9 cellular contexts compared by ENCODE assay signal in the genomic region with DNA sequence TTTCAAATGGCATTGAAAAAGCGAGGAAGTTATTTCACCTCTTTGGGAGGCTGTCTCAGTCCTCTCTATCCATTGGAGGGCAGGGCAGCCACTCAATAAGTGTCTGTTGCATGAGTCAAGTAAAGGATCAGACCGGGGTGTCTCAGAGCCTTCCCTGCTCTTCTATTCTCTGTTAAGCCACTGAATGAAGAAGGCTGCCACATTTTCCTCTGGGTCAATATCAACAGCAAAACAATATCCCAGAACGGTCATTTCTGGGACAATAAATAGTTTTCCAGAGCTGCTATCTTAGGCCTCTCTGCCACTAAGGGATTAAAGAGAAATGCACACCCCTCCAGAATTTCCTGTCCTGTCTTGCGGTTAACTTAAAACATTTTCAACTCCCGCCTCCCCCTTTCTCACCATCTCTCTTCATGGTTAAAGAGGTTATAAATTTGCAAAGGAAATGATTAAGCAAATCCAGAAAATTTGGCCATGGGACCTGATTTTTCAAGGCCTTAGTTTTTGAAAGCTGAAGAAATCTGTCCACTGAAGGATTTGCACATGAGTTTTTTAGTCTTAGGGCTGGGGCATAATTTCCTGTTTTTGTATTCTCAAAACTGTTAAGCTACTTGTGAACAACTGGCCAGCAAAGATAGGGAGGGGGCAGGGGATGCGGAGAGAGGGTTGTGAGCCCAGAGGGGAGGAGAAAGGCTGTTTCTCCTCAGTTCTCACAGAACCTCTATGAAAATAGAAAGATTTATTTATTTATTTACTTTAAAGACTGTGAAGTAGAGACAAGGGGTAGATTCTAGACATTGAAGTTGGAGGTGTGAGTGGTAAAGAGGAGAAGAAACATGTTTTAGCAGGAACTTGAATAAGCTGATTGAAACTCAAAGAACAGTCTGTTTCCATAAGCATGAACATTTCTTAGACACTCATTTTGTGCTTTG.
DNase-seq lines count a peak whose midpoint lies in the region; ATAC-seq and TF ChIP-seq lines count a peak whose summit lies in the region.
"Had no signal": no experiment of that assay in that cellular context is flagged by ENCODE, and none has a peak within 500 bp of the region (broad histone marks: within the 10 kb centered on the region; RNA-seq: fewer than 3 reads in every experiment).

No MANE protein-coding gene starts in this region.

- H3K4me2 ChIP-seq in OCI-LY1 (ENCODE audit: low read length) (peak overlapping the region; percentile 65), PC-9 (no peak overlapping the region)

- H3K27ac ChIP-seq in OCI-LY1 (ENCODE audit: low read depth, low read length, poor library complexity, severe bottlenecking) (peak overlapping the region; percentile 99), mucosa of rectum (ENCODE audit: low read depth in 2 of 2, low read length in 2 of 2) (peak overlapping the region; percentile 43 to 58), PC-9 (no peak overlapping the region)

- no TSS peak for BruUV-seq in PC-9 (replicated peaks; lab: Mats Ljungman, UMichigan)

- H4K20me1 ChIP-seq in OCI-LY1 (ENCODE audit: insufficient read depth, low read length) = no peaks in the 10 kb centered on the region
- H4K20me1 ChIP-seq in PC-9 (ENCODE audit: insufficient read depth) = no peaks in the 10 kb centered on the region

- H3K9ac ChIP-seq in OCI-LY1 (ENCODE audit: low read length) (peak overlapping the region; percentile 82), mucosa of rectum (ENCODE audit: low read depth in 1 of 2, low read length in 2 of 2) (no peak overlapping the region)

- H3K9me3 ChIP-seq in OCI-LY1 (ENCODE audit: low read length) (no peaks in the 10 kb centered on the region), mucosa of rectum (ENCODE audit: control insufficient read depth in 2 of 2, low read length in 2 of 2) (no peaks in the 10 kb centered on the region), PC-9 (ENCODE audit: insufficient read depth, low read depth) (no peaks in the 10 kb centered on the region; the same call in 1 of the 2 replicates)

- H3K4me3 ChIP-seq in OCI-LY1 (ENCODE audit: low read depth, low read length, poor library complexity, severe bottlenecking) = peak overlapping the region; percentile 52
- H3K4me3 ChIP-seq in mucosa of rectum (ENCODE audit: low read length in 2 of 2) = no peak overlapping the region
- no peak overlapping the region for H3K4me3 ChIP-seq in PC-9

- peak overlapping the region; percentile 89 for H3K27ac Mint-ChIP-seq in chondrocyte (ENCODE audit: unreplicated experiment)

- intact Hi-C loops in PC-9 (cut with micrococcal nuclease; ENCODE audit: unreplicated experiment) = loop anchor here (5.0 kb wide), 1 partner anchor 197 kb away; no protein-coding TSS in a partner anchor

- H3K9me3 Mint-ChIP-seq in chondrocyte (ENCODE audit: low read depth) = peaks cover 2% of the 10 kb centered on the region
- H3K9me3 Mint-ChIP-seq: neural crest cell had no signal

- H3K4me1 Mint-ChIP-seq in chondrocyte (ENCODE audit: low read depth) = peaks cover 27% of the 10 kb centered on the region

- peaks cover 18% of the 10 kb centered on the region; the same call in 1 of the 2 replicates for H3F3A ChIP-seq in OCI-LY1 (ENCODE audit: insufficient read depth, low read length)
- peaks cover 31% of the 10 kb centered on the region for H3F3A ChIP-seq in PC-9 (ENCODE audit: insufficient read depth, low read depth)

- no peaks in the 10 kb centered on the region for H3K36me3 Mint-ChIP-seq in chondrocyte (ENCODE audit: low read depth)

- no peaks in the 10 kb centered on the region for H3K27me3 ChIP-seq in OCI-LY1 (ENCODE audit: insufficient read depth, low read length)
- H3K27me3 ChIP-seq in mucosa of rectum (ENCODE audit: control insufficient read depth in 2 of 2, insufficient read depth in 2 of 2, low read length in 2 of 2) = no peaks in the 10 kb centered on the region
- H3K27me3 ChIP-seq in PC-9 (ENCODE audit: insufficient read depth, low read depth) = no peaks in the 10 kb centered on the region

- no peaks in the 10 kb centered on the region for H3K9me2 ChIP-seq in OCI-LY1 (ENCODE audit: low read depth, low read length)
- H3K9me2 ChIP-seq in PC-9 (ENCODE audit: insufficient read depth) = no peaks in the 10 kb centered on the region

- POLR2A ChIA-PET in PC-9 (lab: Charles Lee; ENCODE audit: unreplicated experiment) = interaction anchor here (0.6 to 1.0 kb wide), 2 partner anchors 199 to 675 kb away, joined by 3 read pairs; no protein-coding TSS in a partner anchor

- peak overlapping the region; percentile 25 for H3K4me3 Mint-ChIP-seq in chondrocyte (ENCODE audit: unreplicated experiment)
- H3K4me3 Mint-ChIP-seq: neural crest cell had no signal

- DNase-seq in Daoy (ENCODE audit: low read depth) (peak; percentile 88), chondrocyte (ENCODE audit: low spot score) (no peak), NCI-H1092 treated with DMSO at 0.1 percent for 48 hours (lab: John Stamatoyannopoulos, UW) (no peak), PC-9 (no peak), NCI-H1694 treated with DMSO at 0.1 percent for 48 hours (lab: John Stamatoyannopoulos, UW) (no peak)

- ATAC-seq in GM21786 (IDR thresholded peaks at IDR 0.05; ENCODE audit: unreplicated experiment) = peak; percentile 26

- H2AFZ ChIP-seq in OCI-LY1 (ENCODE audit: low read length) (no peak overlapping the region), PC-9 (no peak overlapping the region)

- no peak for TF ChIP-seq CTCF in OCI-LY1 (IDR thresholded peaks at IDR 0.05; ENCODE audit: low read length)
- TF ChIP-seq CTCF in chondrocyte (IDR thresholded peaks at IDR 0.05) = no peak
- TF ChIP-seq CTCF in PC-9 (conservative IDR thresholded peaks at IDR 0.05) = no peak

- H3K79me2 ChIP-seq in OCI-LY1 (ENCODE audit: insufficient read depth, low read length) (no peaks in the 10 kb centered on the region), PC-9 (ENCODE audit: low read depth) (no peaks in the 10 kb centered on the region)

- no peaks in the 10 kb centered on the region for H3K27me3 Mint-ChIP-seq in chondrocyte (ENCODE audit: low read depth)

- H3K36me3 ChIP-seq in OCI-LY1 (ENCODE audit: insufficient read depth, low read length) = no peaks in the 10 kb centered on the region
- H3K36me3 ChIP-seq in mucosa of rectum (ENCODE audit: control insufficient read depth in 2 of 2, insufficient read depth in 2 of 2, low read length in 2 of 2) = no peaks in the 10 kb centered on the region
- H3K36me3 ChIP-seq in PC-9 (ENCODE audit: low read depth) = no peaks in the 10 kb centered on the region

- H3K4me1 ChIP-seq in OCI-LY1 (ENCODE audit: insufficient read depth, low read length, severe bottlenecking) (peaks cover 91% of the 10 kb centered on the region), mucosa of rectum (ENCODE audit: control insufficient read depth in 2 of 2, insufficient read depth in 2 of 2, low read length in 2 of 2) (peaks cover 9 to 14% of the 10 kb centered on the region in 2 donors), PC-9 (replicated peaks; ENCODE audit: insufficient read depth) (peaks cover 44% of the 10 kb centered on the region)

- CTCF ChIA-PET in PC-9 (lab: Charles Lee) = no interaction called here
